8 cellular contexts compared by ENCODE assay signal in genomic region chr11:65329944-65330403, GRCh38. TPM values are rescaled to one million over a fixed set of nuclear protein-coding genes. Genes with fewer than 3 reads are reported as not detected.
A peak's percentile ranks its signal among the peaks of the same experiment; 100 is the strongest.
DNase-seq lines count a peak whose midpoint lies in the region; ATAC-seq and TF ChIP-seq lines count a peak whose summit lies in the region.

No MANE protein-coding gene starts in this region.

- H3K4me1 ChIP-seq in psoas muscle (peaks cover 13% of the 10 kb centered on the region), uterus (peaks cover 0 to 1% of the 10 kb centered on the region in 2 donors)

- no peaks in the 10 kb centered on the region for H3K9me3 ChIP-seq in psoas muscle
- H3K9me3 ChIP-seq in uterus = no peaks in the 10 kb centered on the region

- H3K27ac ChIP-seq in psoas muscle (no peak overlapping the region), uterus (peak overlapping the region in 1 of 2 donors; percentile 34)

- no peaks in the 10 kb centered on the region for H3K36me3 Mint-ChIP-seq in activated naive CD8-positive, alpha-beta T cell

- ATAC-seq in psoas muscle (peak; percentile 38 to 60 (median 53)), HG03139 (IDR thresholded peaks at IDR 0.05; ENCODE audit: unreplicated experiment) (no peak)

- TF ChIP-seq CTCF in psoas muscle (IDR thresholded peaks at IDR 0.05) (peak; percentile 84), uterus (IDR thresholded peaks at IDR 0.05) (peak; percentile 77 to 87 (median 82))

- peak overlapping the region; percentile 15 for H3K4me3 ChIP-seq in psoas muscle
- H3K4me3 ChIP-seq in uterus = no peak overlapping the region

- peak overlapping the region; percentile 28 for H3K4me3 Mint-ChIP-seq in activated naive CD8-positive, alpha-beta T cell

- H3K27me3 ChIP-seq in psoas muscle (ENCODE audit: insufficient read depth in 3 of 3, low read length in 2 of 3) (no peaks in the 10 kb centered on the region), uterus (no peaks in the 10 kb centered on the region)

- H3K27me3 Mint-ChIP-seq in activated naive CD8-positive, alpha-beta T cell = no peaks in the 10 kb centered on the region

- no peaks in the 10 kb centered on the region for H3K36me3 ChIP-seq in psoas muscle (ENCODE audit: insufficient read depth in 1 of 2, low read depth in 1 of 2)
- H3K36me3 ChIP-seq in uterus = no peaks in the 10 kb centered on the region

- intact Hi-C loops in cardiac septum (cut with DNase I) (loop anchor here (1.0 kb wide), 1 partner anchor 55 kb away; no protein-coding TSS in a partner anchor), psoas muscle (cut with DNase I) (no loop called here), uterus (cut with DNase I; ENCODE audit: low total_unique reads) (no loop called here)

- no peak for TF ChIP-seq POLR2A in uterus (IDR thresholded peaks at IDR 0.05)

- peak overlapping the region; percentile 47 for H3K27ac Mint-ChIP-seq in activated naive CD8-positive, alpha-beta T cell

- 3 to 9% (median 6%) methylated on average over 13 of the region's 13 CpGs for WGBS in psoas muscle, 3 donors

- DNase-seq in ELR (ENCODE audit: low read depth) (peak; percentile 96), NCI-H1105 treated with DMSO at 0.1 percent for 48 hours (lab: John Stamatoyannopoulos, UW) (peak; percentile 85), SKM-1 (lab: John Stamatoyannopoulos, UW; ENCODE audit: unreplicated experiment) (peak; percentile 70), cardiac septum (ENCODE audit: low spot score) (peak; percentile 86), psoas muscle (peak; percentile 68 to 81), uterus (peak; percentile 82 to 96)

- no peaks in the 10 kb centered on the region for H3K9me3 Mint-ChIP-seq in activated naive CD8-positive, alpha-beta T cell (ENCODE audit: low read depth)

- peaks cover 14% of the 10 kb centered on the region for H3K4me1 Mint-ChIP-seq in activated naive CD8-positive, alpha-beta T cell (ENCODE audit: low read depth)

RNA-seq across cellular contexts. Expression of gene DPF2, which starts 3.7 kb away (rescaled TPM):
- total RNA-seq in cardiac septum (46.2 TPM), psoas muscle (10 to 100 TPM; 26.5 to 43.8 (median 40.6) TPM), uterus (100 to 1,000 TPM in 1 of 4 donors, 10 to 100 TPM in 3; 16.1 to 108 (median 56.8) TPM)
- polyA plus RNA-seq in psoas muscle = 10 to 100 TPM; 24.8 to 39.2 (median 29.7) TPM

RNA-seq across cellular contexts. Expression of gene CDC42EP2, which starts 15.3 kb away (rescaled TPM):
- total RNA-seq in cardiac septum (3.6 TPM), psoas muscle (1 to 10 TPM; 4.9 to 7.3 (median 6.8) TPM), uterus (10 to 100 TPM in 3 of 4 donors, 1 to 10 TPM in 1; 9.7 to 65.3 (median 33.2) TPM)
- polyA plus RNA-seq in psoas muscle = 1 to 10 TPM; 2.7 to 5.9 (median 3.3) TPM

RNA-seq across cellular contexts. Expression of gene TIGD3, which starts 24.6 kb away (rescaled TPM):
- total RNA-seq in cardiac septum (not detected), psoas muscle (under 1 TPM in 1 of 4 donors, not detected in 3; 0.25 TPM), uterus (under 1 TPM in 2 of 4 donors, not detected in 2; under 0.01 to 0.35 TPM)
- under 1 TPM; 0.05 to 0.09 (median 0.08) TPM for polyA plus RNA-seq in psoas muscle

RNA-seq across cellular contexts. Expression of gene SLC25A45, which starts 52.5 kb away (rescaled TPM):
- total RNA-seq in cardiac septum = 10.5 TPM
- 1 to 10 TPM; 5.7 to 8.8 (median 7.2) TPM for total RNA-seq in psoas muscle
- 10 to 100 TPM in 1 of 3 donors, 1 to 10 TPM in 2; 3.7 to 18.5 (median 6.1) TPM for polyA plus RNA-seq in psoas muscle
- 1 to 10 TPM in 2 of 4 donors, under 1 TPM in 1, not detected in 1; 0.29 to 5.9 (median 5.3) TPM for total RNA-seq in uterus

RNA-seq across cellular contexts. Expression of gene FRMD8, which starts 56.5 kb away (rescaled TPM):
- total RNA-seq in cardiac septum = 14.4 TPM
- total RNA-seq in psoas muscle = 10 to 100 TPM in 3 of 4 donors, 1 to 10 TPM in 1; 7.4 to 27.7 (median 13.9) TPM
- polyA plus RNA-seq in psoas muscle = 10 to 100 TPM; 10.6 to 20.8 (median 12.9) TPM
- 100 to 1,000 TPM in 1 of 4 donors, 10 to 100 TPM in 3; 15.9 to 160 (median 41.5) TPM for total RNA-seq in uterus
